In the genomic region with DNA sequence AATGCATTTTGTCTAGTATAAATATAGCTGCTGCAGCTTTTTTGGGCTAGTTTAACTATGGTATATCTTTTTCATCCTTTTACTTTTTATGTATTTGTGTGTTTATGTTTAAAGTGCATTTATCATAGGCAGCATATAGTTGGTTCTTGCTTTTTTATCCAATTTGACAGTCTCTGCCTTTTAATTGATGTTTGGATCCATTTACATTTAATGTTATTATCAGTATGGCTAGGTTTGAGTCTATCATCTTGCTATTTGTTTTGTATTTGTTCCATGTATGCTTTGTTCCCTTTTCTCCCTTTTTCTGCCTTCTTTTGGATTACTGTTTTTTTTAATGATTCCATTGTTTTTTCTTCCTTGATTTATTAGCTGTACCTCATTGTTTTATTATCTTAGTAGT, we compare ENCODE assay signal across 9 cellular contexts.
"Had no signal": no experiment of that assay in that cellular context is flagged by ENCODE, and none has a peak within 500 bp of the region (broad histone marks: within the 10 kb centered on the region; RNA-seq: fewer than 3 reads in every experiment).

No MANE protein-coding gene starts in this region.

- H3K9me3 Mint-ChIP-seq: HFFc6 had no signal

- H3K4me3 ChIP-seq: GM23248, HAP-1 had no signal

- H3K27ac ChIP-seq: GM23248, HL-60 had no signal

- H3K9ac ChIP-seq: GM23248 had no signal

- H3K27ac Mint-ChIP-seq: HFFc6 had no signal

- H2AFZ ChIP-seq: GM23248 had no signal

- H3K27me3 Mint-ChIP-seq: IgD-negative memory B cell had no signal

- H3K4me3 Mint-ChIP-seq: HFFc6, IgD-negative memory B cell had no signal

- ATAC-seq: HepG2 had no signal

- DNase-seq: GM23248, GOT3, H7, HFFc6, KG1 had no signal
